In genomic region chr12:46577063-46577776, GRCh38 we compare ENCODE assay signal across 24 cellular contexts.
DNase-seq lines count a peak whose midpoint lies in the region; ATAC-seq, FAIRE-seq and TF ChIP-seq lines count a peak whose summit lies in the region.
"Had no signal": no experiment of that assay in that cellular context is flagged by ENCODE, and none has a peak within 500 bp of the region (broad histone marks: within the 10 kb centered on the region; RNA-seq: fewer than 3 reads in every experiment).

No MANE protein-coding gene starts in this region.

- no peak for DNase-seq in GM19239 (ENCODE audit: insufficient read length, low spot score)
- no peak for DNase-seq in IMR-90
- no peak for DNase-seq in HT-29 (ENCODE audit: low spot score)
- DNase-seq: activated CD4-positive, alpha-beta T cell treated with anti-CD3 and anti-CD28 coated beads for 48 hours; activated naive CD4-positive, alpha-beta T cell treated with anti-CD3 and anti-CD28 coated beads, Interleukin-2, amount 10 ng/mL, durations not matched to agents 7 days and 5 days; amygdala; central memory CD4-positive, alpha-beta T cell; dorsolateral prefrontal cortex; foreskin melanocyte; KBM-7; left ventricle myocardium superior; MM.1S; natural killer cell; NCI-H146; ovary; stimulated activated CD4-positive, alpha-beta T cell treated with anti-CD3 and anti-CD28 coated beads, Interleukin-4, amount 100 ng/mL, for 24 hours; stimulated activated naive B cell treated with anti-CD40 and anti-IgM and Interleukin-4, amounts not matched to agents 10 μg/mL and 1 μg/mL and 100 μg/mL, for 72 hours; testis had no signal

- H3K4me3 ChIP-seq in IMR-90 (ENCODE audit: insufficient read depth, low read depth, low read length) (no peak overlapping the region), esophagus (ENCODE audit: low read depth in 1 of 2, low read length in 2 of 2) (no peak overlapping the region), neuron (ENCODE audit: low read length) (no peak overlapping the region)
- H3K4me3 ChIP-seq: dorsolateral prefrontal cortex, ovary, testis had no signal

- no peak overlapping the region for H3K9ac ChIP-seq in IMR-90 (ENCODE audit: low read depth, low read length)

- H3K14ac ChIP-seq in IMR-90 (replicated peaks; ENCODE audit: low read depth, low read length), result peak overlapping the region; percentile 37; the same call in 1 of the 2 replicates

- H2AFZ ChIP-seq in IMR-90 (replicated peaks; ENCODE audit: low read length, poor library complexity) (no peak overlapping the region), neuron (ENCODE audit: low read depth, low read length) (peak overlapping the region; percentile 12)

- no peak overlapping the region for H3K56ac ChIP-seq in IMR-90 (ENCODE audit: extremely low read depth, insufficient read depth, low read length)

- H3K4me2 ChIP-seq in IMR-90 (ENCODE audit: low read depth, low read length), result no peak overlapping the region

- H3K4ac ChIP-seq in IMR-90 (ENCODE audit: low read depth, low read length), result no peak overlapping the region

- no peak overlapping the region for H2BK5ac ChIP-seq in IMR-90 (ENCODE audit: low read depth, low read length, poor library complexity, severe bottlenecking)

- CTCF ChIA-PET in IMR-90 (lab: Yijun Ruan, JAX), result interaction anchor here (0.7 kb wide), 1 partner anchor 453 kb away, joined by 4 read pairs; no protein-coding TSS in a partner anchor

- POLR2A ChIA-PET in IMR-90 (lab: Charles Lee; ENCODE audit: unreplicated experiment), result no interaction called here

- no peak overlapping the region for H2BK15ac ChIP-seq in IMR-90 (ENCODE audit: low read depth, low read length)

- no CpG with 5 or more reads among the region's 5 CpGs for WGBS in IMR-90 (ENCODE audit: extremely low coverage in 2 of 2, insufficient read length in 1 of 2), 2 experiments
- WGBS in esophagus, 2 donors, result 54 to 69% methylated on average over 5 of the region's 5 CpGs

- intact Hi-C loops in IMR-90 (cut with micrococcal nuclease), result no loop called here

- no peaks in the 10 kb centered on the region for H3K79me1 ChIP-seq in IMR-90 (ENCODE audit: low read depth in 1 of 2, low read length in 2 of 2)

- ATAC-seq in IMR-90 (ENCODE audit: low read depth) (no peak), HG02852 (IDR thresholded peaks at IDR 0.05; ENCODE audit: unreplicated experiment) (no peak), HG03039 (IDR thresholded peaks at IDR 0.05; ENCODE audit: unreplicated experiment) (no peak)
- ATAC-seq: left ventricle myocardium superior; natural killer cell; stimulated activated naive B cell treated with anti-CD40 and anti-IgM and Interleukin-4, amounts not matched to agents 10 μg/mL and 1 μg/mL and 100 μg/mL, for 72 hours had no signal

- H2AK9ac ChIP-seq in IMR-90 (replicated peaks; ENCODE audit: low read depth, low read length, poor library complexity), result no peak overlapping the region

- in situ Hi-C loops in IMR-90 (cut with MboI; ENCODE audit: low sequenced_read_pairs), result no loop called here

- H3K23ac ChIP-seq in IMR-90 (ENCODE audit: low read depth, low read length), result no peak overlapping the region

- no peak overlapping the region for H2BK120ac ChIP-seq in IMR-90 (ENCODE audit: low read depth, low read length)

- peak overlapping the region; percentile 8; the same call in 1 of the 2 replicates for H2AK5ac ChIP-seq in IMR-90 (ENCODE audit: low read depth, low read length)

- H4K5ac ChIP-seq in IMR-90 (ENCODE audit: low read depth, low read length), result no peak overlapping the region

- no peak overlapping the region for H3K27ac ChIP-seq in IMR-90 (ENCODE audit: insufficient read depth, low read length)
- H3K27ac ChIP-seq in esophagus (ENCODE audit: low read depth in 2 of 2, low read length in 1 of 2), result peak overlapping the region; percentile 65 to 91
- H3K27ac ChIP-seq: dorsolateral prefrontal cortex, ovary, testis had no signal

- no peaks in the 10 kb centered on the region for H4K20me1 ChIP-seq in IMR-90 (ENCODE audit: insufficient read depth, low read length)

- TF ChIP-seq CTCF in IMR-90 (conservative IDR thresholded peaks at IDR 0.05; ENCODE audit: low read depth, low read length), result no peak

- H3K27me3 ChIP-seq in IMR-90 (ENCODE audit: control insufficient read depth, insufficient read depth, low read length) (no peaks in the 10 kb centered on the region), esophagus (ENCODE audit: control insufficient read depth in 1 of 2, insufficient read depth in 2 of 2, low read length in 2 of 2) (no peaks in the 10 kb centered on the region), neuron (ENCODE audit: insufficient read depth, low read length) (no peaks in the 10 kb centered on the region)
- H3K27me3 ChIP-seq: dorsolateral prefrontal cortex, ovary, testis had no signal

- H3K9me3 ChIP-seq in IMR-90 (ENCODE audit: control insufficient read depth, insufficient read depth, low read length) (no peaks in the 10 kb centered on the region; the same call in 1 of the 2 replicates), esophagus (ENCODE audit: control insufficient read depth in 2 of 2, insufficient read depth in 1 of 2, low read depth in 1 of 2, low read length in 1 of 2) (no peaks in the 10 kb centered on the region), neuron (ENCODE audit: low read length) (no peaks in the 10 kb centered on the region)
- H3K9me3 ChIP-seq: ovary, testis had no signal

- no peak overlapping the region for H3K18ac ChIP-seq in IMR-90 (ENCODE audit: low read depth, low read length)

- no peaks in the 10 kb centered on the region for H3K9me1 ChIP-seq in IMR-90 (ENCODE audit: insufficient read depth, low read length)

- H3K36me3 ChIP-seq in IMR-90 (ENCODE audit: control insufficient read depth, insufficient read depth, low read length) (no peaks in the 10 kb centered on the region), esophagus (ENCODE audit: control insufficient read depth in 2 of 2, insufficient read depth in 2 of 2, low read length in 1 of 2) (no peaks in the 10 kb centered on the region), neuron (ENCODE audit: insufficient read depth, low read length) (no peaks in the 10 kb centered on the region)
- H3K36me3 ChIP-seq: ovary had no signal

- no peak overlapping the region; the same call in 1 of the 2 replicates for H4K91ac ChIP-seq in IMR-90 (ENCODE audit: insufficient read depth, low read depth, low read length)

- no peak overlapping the region for H4K8ac ChIP-seq in IMR-90 (ENCODE audit: low read depth in 2 of 2, low read length in 2 of 2)

- peak; percentile 57 for FAIRE-seq in GM19239 (lab: Jason Lieb, UNC)
- FAIRE-seq: D721Med, G401.6 had no signal

- TF ChIP-seq POLR2A in IMR-90 (IDR thresholded peaks at IDR 0.05; ENCODE audit: low read depth, low read length), result no peak

- H3K4me1 ChIP-seq in IMR-90 (ENCODE audit: control insufficient read depth, insufficient read depth, low read length), result no peaks in the 10 kb centered on the region
- no peaks in the 10 kb centered on the region for H3K4me1 ChIP-seq in esophagus (ENCODE audit: control insufficient read depth in 2 of 2, insufficient read depth in 2 of 2, low read length in 1 of 2)
- H3K4me1 ChIP-seq in neuron (ENCODE audit: insufficient read depth, low read length), result peaks cover 5% of the 10 kb centered on the region
- H3K4me1 ChIP-seq: testis had no signal

- dilution Hi-C loops in IMR-90 (cut with HindIII; ENCODE audit: low sequenced_read_pairs, unreplicated experiment), result no loop called here

- H2BK20ac ChIP-seq in IMR-90 (ENCODE audit: low read depth, low read length), result peak overlapping the region; percentile 62; the same call in 1 of the 2 replicates

- no peak for TF ChIP-seq RAD21 in IMR-90 (IDR thresholded peaks at IDR 0.05; ENCODE audit: low read length)

- BruUV-seq in IMR-90 (replicated peaks; lab: Mats Ljungman, UMichigan), result no TSS peak

TF ChIP-seq in IMR-90, 13 proteins besides CTCF, POLR2A, EP300 and RAD21:
- TF ChIP-seq CHD1 (IDR thresholded peaks at IDR 0.05; ENCODE audit: low read depth, low read length), result no peak
- TF ChIP-seq MAFK (IDR thresholded peaks at IDR 0.05; ENCODE audit: low read depth, low read length), result no peak
- no peak for TF ChIP-seq RCOR1 (IDR thresholded peaks at IDR 0.05; ENCODE audit: insufficient replicate concordance, low read length)
- no peak for TF ChIP-seq BHLHE40 (IDR thresholded peaks at IDR 0.05; ENCODE audit: low read depth, low read length)
- no peak for TF ChIP-seq FOS (IDR thresholded peaks at IDR 0.05; ENCODE audit: low read depth, low read length)
- TF ChIP-seq MXI1 (IDR thresholded peaks at IDR 0.05; ENCODE audit: borderline replicate concordance, low read depth, low read length), result no peak
- TF ChIP-seq SMC3 (IDR thresholded peaks at IDR 0.05; ENCODE audit: low read depth, low read length), result no peak
- no peak for TF ChIP-seq NFE2L2 (IDR thresholded peaks at IDR 0.05; ENCODE audit: low read depth, low read length)
- TF ChIP-seq RFX5 (IDR thresholded peaks at IDR 0.05; ENCODE audit: low read depth, low read length), result no peak
- TF ChIP-seq MAZ (IDR thresholded peaks at IDR 0.05; ENCODE audit: borderline replicate concordance, low read depth, low read length), result no peak
